ENCODE assay signal across 8 cellular contexts in the genomic region with DNA sequence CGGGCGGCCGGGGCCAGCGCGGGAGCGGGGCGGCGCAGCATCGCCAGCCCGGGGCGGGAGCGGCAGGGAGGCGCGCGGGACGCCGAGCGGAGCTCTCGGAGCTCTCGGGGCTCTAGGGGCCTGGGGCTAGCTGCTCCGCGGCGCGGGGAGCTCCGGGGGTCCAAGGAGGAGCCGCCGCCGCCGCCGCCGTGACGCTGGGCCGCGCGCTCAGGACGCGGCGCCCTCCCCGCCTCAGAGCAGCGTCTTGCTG. TPM values are rescaled to one million over a fixed set of nuclear protein-coding genes. Genes with fewer than 3 reads are reported as not detected.
DNase-seq lines count a peak whose midpoint lies in the region; ATAC-seq lines count a peak whose summit lies in the region.

No MANE protein-coding gene starts in this region.

- peaks cover 46 to 61% (median 50%) of the 10 kb centered on the region in 10 experiments for H3K4me1 ChIP-seq in BLaER1 treated with 17β-estradiol and CSF1 and Interleukin-3, amounts not matched to agents 10 nM and 100 nM
- H3K4me1 ChIP-seq in HAP-1: peaks cover 11% of the 10 kb centered on the region
- H3K4me1 ChIP-seq in right cardiac atrium (ENCODE audit: control insufficient read depth, insufficient read depth, low read length): peaks cover 8% of the 10 kb centered on the region

- H3K9ac ChIP-seq in BLaER1 treated with 17β-estradiol and CSF1 and Interleukin-3, amounts not matched to agents 10 nM and 100 nM: peak overlapping the region; percentile 83 to 95 (median 93)

- WGBS in right cardiac atrium: under 1% methylated on average over 40 of the region's 40 CpGs

- H3K27me3 ChIP-seq in BLaER1 treated with 17β-estradiol and CSF1 and Interleukin-3, amounts not matched to agents 10 nM and 100 nM: no peaks in the 10 kb centered on the region
- H3K27me3 ChIP-seq in HAP-1 (ENCODE audit: low read depth) (no peaks in the 10 kb centered on the region), right cardiac atrium (ENCODE audit: control insufficient read depth, insufficient read depth) (no peaks in the 10 kb centered on the region)

- peaks cover 5 to 38% (median 33%) of the 10 kb centered on the region in 11 experiments; a peak in 19 of 22 replicates for H4K20me1 ChIP-seq in BLaER1 treated with 17β-estradiol and CSF1 and Interleukin-3, amounts not matched to agents 10 nM and 100 nM

- H3K4me2 ChIP-seq in BLaER1 treated with 17β-estradiol and CSF1 and Interleukin-3, amounts not matched to agents 10 nM and 100 nM: peak overlapping the region; percentile 76 to 99 (median 95)

- H3K4me3 Mint-ChIP-seq in T-helper 17 cell: peak overlapping the region; percentile 80
- peak overlapping the region; percentile 71 to 91 for H3K4me3 Mint-ChIP-seq in stimulated activated naive B cell treated with anti-CD40 and anti-IgM and Interleukin-4, amounts not matched to agents 10 μg/mL and 1 μg/mL and 100 μg/mL, for 72 hours

- no peaks in the 10 kb centered on the region for H3K27me3 Mint-ChIP-seq in T-helper 17 cell
- H3K27me3 Mint-ChIP-seq in stimulated activated naive B cell treated with anti-CD40 and anti-IgM and Interleukin-4, amounts not matched to agents 10 μg/mL and 1 μg/mL and 100 μg/mL, for 72 hours: no peaks in the 10 kb centered on the region

- intact Hi-C loops in right cardiac atrium (cut with DNase I): no loop called here

- peaks cover 28% of the 10 kb centered on the region for H3K4me1 Mint-ChIP-seq in T-helper 17 cell
- H3K4me1 Mint-ChIP-seq in stimulated activated naive B cell treated with anti-CD40 and anti-IgM and Interleukin-4, amounts not matched to agents 10 μg/mL and 1 μg/mL and 100 μg/mL, for 72 hours: peaks cover 28 to 46% of the 10 kb centered on the region in 2 donors

- H3K4me3 ChIP-seq in BLaER1 treated with 17β-estradiol and CSF1 and Interleukin-3, amounts not matched to agents 10 nM and 100 nM: peak overlapping the region; percentile 92 to 100 (median 99)
- peak overlapping the region; percentile 69 for H3K4me3 ChIP-seq in HAP-1
- peak overlapping the region; percentile 89 for H3K4me3 ChIP-seq in right cardiac atrium (ENCODE audit: low read length)

- H3K27ac ChIP-seq in BLaER1 treated with 17β-estradiol and CSF1 and Interleukin-3, amounts not matched to agents 10 nM and 100 nM: peak overlapping the region; percentile 49 to 91 (median 87); a peak in 21 of 22 replicates
- H3K27ac ChIP-seq in right cardiac atrium (ENCODE audit: low read length): peak overlapping the region; percentile 76

- H3K36me3 Mint-ChIP-seq in T-helper 17 cell (ENCODE audit: low read depth): no peaks in the 10 kb centered on the region
- peaks cover 2 to 3% of the 10 kb centered on the region in 2 donors for H3K36me3 Mint-ChIP-seq in stimulated activated naive B cell treated with anti-CD40 and anti-IgM and Interleukin-4, amounts not matched to agents 10 μg/mL and 1 μg/mL and 100 μg/mL, for 72 hours

- no peak for DNase-seq in HAP-1 (ENCODE audit: low spot score in 2 of 2)
- no peak for DNase-seq in T-helper 17 cell
- DNase-seq in right cardiac atrium: no peak
- DNase-seq in stimulated activated naive B cell treated with anti-CD40 and anti-IgM and Interleukin-4, amounts not matched to agents 10 μg/mL and 1 μg/mL and 100 μg/mL, for 72 hours: no peak
- no peak for DNase-seq in Ammon's horn (ENCODE audit: low spot score)
- DNase-seq in HuH-7 (ENCODE audit: low spot score): no peak
- no peak for DNase-seq in NCI-H526 (lab: John Stamatoyannopoulos, UW)

- in situ Hi-C loops in HAP-1 (cut with MboI; ENCODE audit: low sequenced_read_pairs): no loop called here

- H3K36me3 ChIP-seq in BLaER1 treated with 17β-estradiol and CSF1 and Interleukin-3, amounts not matched to agents 10 nM and 100 nM: peaks cover 0 to 7% (median 0%) of the 10 kb centered on the region in 11 experiments; a peak in 4 of 22 replicates
- no peaks in the 10 kb centered on the region; the same call in 1 of the 2 replicates for H3K36me3 ChIP-seq in HAP-1 (replicated peaks)

- no peaks in the 10 kb centered on the region for H3K9me3 ChIP-seq in BLaER1 treated with 17β-estradiol and CSF1 and Interleukin-3, amounts not matched to agents 10 nM and 100 nM (replicated peaks in 1 of 11)
- no peaks in the 10 kb centered on the region for H3K9me3 ChIP-seq in HAP-1
- H3K9me3 ChIP-seq in T-helper 17 cell (ENCODE audit: control insufficient read depth, low read length, poor library complexity, severe bottlenecking): no peaks in the 10 kb centered on the region
- no peaks in the 10 kb centered on the region for H3K9me3 ChIP-seq in right cardiac atrium (ENCODE audit: control insufficient read depth, low read length)

- ATAC-seq in T-helper 17 cell (peak; percentile 21), right cardiac atrium (peak; percentile 11 to 38)
- ATAC-seq in stimulated activated naive B cell treated with anti-CD40 and anti-IgM and Interleukin-4, amounts not matched to agents 10 μg/mL and 1 μg/mL and 100 μg/mL, for 72 hours (replicated peaks): peak; percentile 38

- no peaks in the 10 kb centered on the region for H3K9me3 Mint-ChIP-seq in stimulated activated naive B cell treated with anti-CD40 and anti-IgM and Interleukin-4, amounts not matched to agents 10 μg/mL and 1 μg/mL and 100 μg/mL, for 72 hours

- no peak overlapping the region for H3K27ac Mint-ChIP-seq in T-helper 17 cell
- H3K27ac Mint-ChIP-seq in stimulated activated naive B cell treated with anti-CD40 and anti-IgM and Interleukin-4, amounts not matched to agents 10 μg/mL and 1 μg/mL and 100 μg/mL, for 72 hours: peak overlapping the region; percentile 56

RNA-seq across cellular contexts. Expression of a gene that starts 0.1 kb away (rescaled TPM):
- total RNA-seq in T-helper 17 cell: 10 to 100 TPM; 86.3 to 91.5 TPM
- 10 to 100 TPM; 67.1 to 72.1 (median 70.0) TPM for total RNA-seq in right cardiac atrium
- 51.4 TPM for polyA plus RNA-seq in right cardiac atrium
